20 cellular contexts compared by ENCODE assay signal in the genomic region with DNA sequence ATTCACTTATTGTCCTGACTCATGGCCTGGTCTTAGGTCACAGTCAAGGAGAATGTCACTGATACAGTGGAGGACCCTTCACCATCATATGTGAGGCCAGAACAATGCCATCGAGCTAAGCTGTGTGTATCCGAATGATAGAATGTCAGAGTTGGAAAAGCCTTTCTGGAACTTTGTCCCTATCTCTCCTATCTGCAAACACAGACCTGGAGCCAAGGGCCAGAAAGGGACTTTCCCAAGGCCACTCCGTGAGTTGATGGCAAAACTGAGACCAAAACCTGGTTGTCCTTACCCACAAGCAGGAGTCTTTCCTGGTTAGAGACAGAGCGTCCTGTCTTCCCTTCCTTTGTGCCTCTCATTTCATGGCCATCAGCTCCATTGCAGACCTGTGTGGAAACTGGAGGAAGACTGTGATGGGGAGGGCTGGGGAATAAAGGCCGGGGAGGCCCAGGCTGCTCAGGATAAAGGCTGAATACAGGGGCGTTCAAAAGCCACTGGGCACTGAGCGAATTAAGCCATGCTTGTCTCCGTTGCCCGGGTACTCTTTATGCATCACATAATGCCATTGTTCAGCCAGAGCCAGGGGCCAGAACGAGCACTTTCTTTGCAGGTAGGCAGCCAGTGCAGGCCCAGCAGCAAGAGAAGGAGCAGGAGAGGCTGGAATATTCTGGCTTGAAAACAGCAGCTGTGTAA.
DNase-seq lines count a peak whose midpoint lies in the region; ATAC-seq, FAIRE-seq and TF ChIP-seq lines count a peak whose summit lies in the region.
"Had no signal": no experiment of that assay in that cellular context is flagged by ENCODE, and none has a peak within 500 bp of the region (broad histone marks: within the 10 kb centered on the region; RNA-seq: fewer than 3 reads in every experiment).

No MANE protein-coding gene starts in this region.

- H3K27ac Mint-ChIP-seq in activated CD8-positive, alpha-beta T cell treated with anti-CD3 and anti-CD28 coated beads, Interleukin-2, amount 10 ng/mL, durations not matched to agents 7 days and 5 days: no peak overlapping the region
- H3K27ac Mint-ChIP-seq in osteocyte (ENCODE audit: unreplicated experiment): no peak overlapping the region

- DNase-seq in HTR-8/SVneo (ENCODE audit: insufficient read length, low spot score) (no peak), dorsolateral prefrontal cortex (no peak), medulla oblongata (ENCODE audit: extremely low spot score) (peak; percentile 20), osteocyte (ENCODE audit: extremely low spot score, unreplicated experiment) (no peak), NCI-H82 treated with DMSO at 0.1 percent for 48 hours (lab: John Stamatoyannopoulos, UW; ENCODE audit: unreplicated experiment) (no peak)
- no peak for DNase-seq in activated CD8-positive, alpha-beta T cell treated with anti-CD3 and anti-CD28 coated beads, Interleukin-2, amount 10 ng/mL, durations not matched to agents 7 days and 5 days
- DNase-seq: Caco-2; DMS153; Karpas-422; NCI-H1105; NCI-H1694; NCI-H2107; NCI-H446; NCI-H69; NK-92 treated with Interleukin-12 subunit alpha and Interleukin-12 subunit beta, amount 100 ng/mL, for 24 hours; SHP77 treated with DMSO at 0.1 percent for 48 hours had no signal

- no peaks in the 10 kb centered on the region for H4K20me1 ChIP-seq in BLaER1

- peak; percentile 9 for FAIRE-seq in HTR-8/SVneo (lab: Jason Lieb, UNC)

- intact Hi-C loops in dorsolateral prefrontal cortex (cut with DNase I): loop anchor here (2.0 to 10.0 kb wide), 2 partner anchors 88 to 122 kb away; no protein-coding TSS in a partner anchor

- no peaks in the 10 kb centered on the region for H3K36me3 Mint-ChIP-seq in activated CD8-positive, alpha-beta T cell treated with anti-CD3 and anti-CD28 coated beads, Interleukin-2, amount 10 ng/mL, durations not matched to agents 7 days and 5 days (ENCODE audit: low read depth)
- no peaks in the 10 kb centered on the region for H3K36me3 Mint-ChIP-seq in osteocyte (ENCODE audit: unreplicated experiment)

- H3K9ac ChIP-seq in BLaER1: no peak overlapping the region

- H3K4me2 ChIP-seq in BLaER1: peak overlapping the region; percentile 56; the same call in 1 of the 2 replicates

- H3K4me1 ChIP-seq in BLaER1: peaks cover 35% of the 10 kb centered on the region

- H3K27ac ChIP-seq in BLaER1: no peak overlapping the region
- H3K27ac ChIP-seq in dorsolateral prefrontal cortex: peak overlapping the region in 57 of 59 donors; percentile 33 to 94 (median 84)

- H3K9me3 Mint-ChIP-seq in activated CD8-positive, alpha-beta T cell treated with anti-CD3 and anti-CD28 coated beads, Interleukin-2, amount 10 ng/mL, durations not matched to agents 7 days and 5 days (ENCODE audit: insufficient read depth): no peaks in the 10 kb centered on the region
- no peaks in the 10 kb centered on the region for H3K9me3 Mint-ChIP-seq in osteocyte (ENCODE audit: unreplicated experiment)

- H3K4me1 Mint-ChIP-seq in activated CD8-positive, alpha-beta T cell treated with anti-CD3 and anti-CD28 coated beads, Interleukin-2, amount 10 ng/mL, durations not matched to agents 7 days and 5 days (ENCODE audit: low read depth): no peaks in the 10 kb centered on the region
- no peaks in the 10 kb centered on the region for H3K4me1 Mint-ChIP-seq in osteocyte (ENCODE audit: unreplicated experiment)

- no peak overlapping the region for H3K4me3 Mint-ChIP-seq in activated CD8-positive, alpha-beta T cell treated with anti-CD3 and anti-CD28 coated beads, Interleukin-2, amount 10 ng/mL, durations not matched to agents 7 days and 5 days
- H3K4me3 Mint-ChIP-seq in osteocyte (ENCODE audit: unreplicated experiment): no peak overlapping the region

- CTCF ChIA-PET in activated CD8-positive, alpha-beta T cell treated with anti-CD3 and anti-CD28 coated beads, Interleukin-2, amount 10 ng/mL, durations not matched to agents 7 days and 5 days (lab: Charles Lee): interaction anchor here (1.3 to 1.5 kb wide), 2 partner anchors 10 to 129 kb away, joined by 3 to 4 read pairs; no protein-coding TSS in a partner anchor

- ATAC-seq in activated CD8-positive, alpha-beta T cell treated with anti-CD3 and anti-CD28 coated beads, Interleukin-2, amount 10 ng/mL, durations not matched to agents 7 days and 5 days: no peak
- ATAC-seq in esophagus mucosa: no peak
- ATAC-seq: HCT116, SK-N-SH treated with all-trans-retinoic acid at 6 μM for 48 hours had no signal

- peaks cover 8% of the 10 kb centered on the region for H3K27me3 Mint-ChIP-seq in activated CD8-positive, alpha-beta T cell treated with anti-CD3 and anti-CD28 coated beads, Interleukin-2, amount 10 ng/mL, durations not matched to agents 7 days and 5 days (ENCODE audit: low read depth)
- peaks cover 77% of the 10 kb centered on the region for H3K27me3 Mint-ChIP-seq in osteocyte (ENCODE audit: unreplicated experiment)

- H3K4me3 ChIP-seq in BLaER1 (no peak overlapping the region), dorsolateral prefrontal cortex (peak overlapping the region in 41 of 59 donors; percentile 3 to 56 (median 32))

- TF ChIP-seq CTCF in dorsolateral prefrontal cortex (IDR thresholded peaks at IDR 0.05 in 54 of 56, conservative IDR thresholded peaks at IDR 0.05 in 2 of 56; ENCODE audit: low read depth in 1 of 56, partially characterized antibody in 56 of 56) (no peak), osteocyte (IDR thresholded peaks at IDR 0.05) (no peak)

- POLR2A ChIA-PET in activated CD8-positive, alpha-beta T cell treated with anti-CD3 and anti-CD28 coated beads, Interleukin-2, amount 10 ng/mL, durations not matched to agents 7 days and 5 days (lab: Charles Lee): no interaction called here

- H3K9me3 ChIP-seq in BLaER1: no peaks in the 10 kb centered on the region
- H3K9me3 ChIP-seq: Caco-2 had no signal

- no peaks in the 10 kb centered on the region for H3K36me3 ChIP-seq in BLaER1

- no peaks in the 10 kb centered on the region for H3K27me3 ChIP-seq in BLaER1
- no peaks in the 10 kb centered on the region for H3K27me3 ChIP-seq in dorsolateral prefrontal cortex
